ENCODE assay signal across 8 cellular contexts in the genomic region with DNA sequence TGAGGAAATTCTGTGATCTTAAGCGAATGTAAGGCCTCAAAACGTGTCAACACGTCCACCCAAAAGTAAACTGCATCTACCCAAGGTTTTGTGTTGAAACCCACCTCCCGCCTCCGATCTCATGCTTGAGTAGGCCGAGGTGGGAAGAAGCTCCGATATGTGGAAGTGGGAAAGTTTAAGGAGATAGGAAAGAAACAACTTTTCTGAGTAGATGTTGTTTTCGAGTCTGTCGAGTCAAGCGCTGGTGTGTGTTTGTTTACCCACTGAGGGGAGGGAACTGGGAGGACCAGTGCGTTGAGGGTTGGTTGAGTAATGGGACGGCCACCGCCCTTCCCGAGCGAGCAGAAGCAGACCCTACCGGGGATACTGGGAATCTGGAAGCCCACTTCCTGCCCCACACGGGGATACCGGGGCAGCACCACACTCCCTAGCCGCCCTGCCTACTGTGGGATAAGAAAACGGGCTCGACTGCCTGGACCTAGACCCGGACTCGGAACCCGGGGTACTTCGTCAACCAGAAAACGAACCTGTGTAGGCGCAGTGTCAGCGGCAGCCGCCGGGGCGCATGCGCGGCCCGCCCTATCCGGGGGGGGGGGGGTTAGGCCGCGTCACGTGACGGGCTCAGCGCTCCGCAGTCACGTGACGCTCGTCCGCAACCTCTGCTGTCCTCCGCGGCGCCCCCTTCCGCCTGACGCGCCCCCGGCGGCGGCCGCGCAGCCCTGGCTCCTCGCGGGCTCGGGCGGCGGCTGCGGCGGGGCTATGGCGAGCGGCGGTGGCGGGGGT. TPM values are rescaled to one million over a fixed set of nuclear protein-coding genes. Genes with fewer than 3 reads are reported as not detected.
DNase-seq lines count a peak whose midpoint lies in the region; ATAC-seq and TF ChIP-seq lines count a peak whose summit lies in the region.

A gene with protein sequence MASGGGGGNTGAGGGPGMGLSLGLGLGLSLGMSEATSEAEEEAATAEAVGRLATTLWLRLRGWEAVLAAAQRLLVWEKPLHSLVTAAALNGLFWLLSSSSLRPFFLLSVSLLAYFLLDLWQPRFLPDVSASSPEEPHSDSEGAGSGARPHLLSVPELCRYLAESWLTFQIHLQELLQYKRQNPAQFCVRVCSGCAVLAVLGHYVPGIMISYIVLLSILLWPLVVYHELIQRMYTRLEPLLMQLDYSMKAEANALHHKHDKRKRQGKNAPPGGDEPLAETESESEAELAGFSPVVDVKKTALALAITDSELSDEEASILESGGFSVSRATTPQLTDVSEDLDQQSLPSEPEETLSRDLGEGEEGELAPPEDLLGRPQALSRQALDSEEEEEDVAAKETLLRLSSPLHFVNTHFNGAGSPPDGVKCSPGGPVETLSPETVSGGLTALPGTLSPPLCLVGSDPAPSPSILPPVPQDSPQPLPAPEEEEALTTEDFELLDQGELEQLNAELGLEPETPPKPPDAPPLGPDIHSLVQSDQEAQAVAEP (plus strand): TSS at position 682 of the 783 bp plus-strand sequence. CDS start 78 bp downstream, at position 760.

- DNase-seq in NCI-H2227 (lab: John Stamatoyannopoulos, UW; ENCODE audit: unreplicated experiment) (peak; percentile 92), WERI-Rb-1 (peak; percentile 82), breast epithelium (ENCODE audit: low spot score in 2 of 2) (peak; percentile 75 to 83), immature natural killer cell (peak; percentile 84 to 90 (median 88)), smooth muscle cell (lab: John Stamatoyannopoulos, UW; ENCODE audit: unreplicated experiment) (peak; percentile 83)

- H3K4me1 ChIP-seq in breast epithelium: peaks cover 0 to 19% of the 10 kb centered on the region in 2 donors
- H3K4me1 ChIP-seq in smooth muscle cell (ENCODE audit: low read depth): peaks cover 4% of the 10 kb centered on the region

- H3K36me3 ChIP-seq in WERI-Rb-1 (peaks cover 64% of the 10 kb centered on the region), breast epithelium (no peaks in the 10 kb centered on the region), smooth muscle cell (ENCODE audit: low read depth) (no peaks in the 10 kb centered on the region)

- H3K4me3 Mint-ChIP-seq in immature natural killer cell: peak within 1 kb of the TSS; percentile 90 to 97 (median 97)

- peaks cover 16 to 28% (median 18%) of the 10 kb centered on the region in 3 donors for H3K27me3 Mint-ChIP-seq in immature natural killer cell (ENCODE audit: low read depth in 3 of 3)

- H3F3A ChIP-seq in smooth muscle cell (ENCODE audit: low read depth): no peaks in the 10 kb centered on the region

- peak within 1 kb of the TSS; percentile 98 for H3K27ac ChIP-seq in 22Rv1
- peak within 1 kb of the TSS; percentile 88 for H3K27ac ChIP-seq in WERI-Rb-1
- H3K27ac ChIP-seq in breast epithelium: peak within 1 kb of the TSS; percentile 97 to 99
- H3K27ac ChIP-seq in smooth muscle cell (ENCODE audit: low read depth): peak within 1 kb of the TSS; percentile 79

- peak within 1 kb of the TSS; percentile 78 for H3K9ac ChIP-seq in smooth muscle cell (ENCODE audit: low read depth)

- peak within 1 kb of the TSS; percentile 63 for H3K4me3 ChIP-seq in WERI-Rb-1 (ENCODE audit: low read depth, low read length)
- peak within 1 kb of the TSS; percentile 77 to 92 (median 90) for H3K4me3 ChIP-seq in breast epithelium
- H3K4me3 ChIP-seq in smooth muscle cell: peak within 1 kb of the TSS; percentile 74

- peak; percentile 49 for ATAC-seq in GM18511 (IDR thresholded peaks at IDR 0.05; ENCODE audit: unreplicated experiment)
- ATAC-seq in HG03064 (IDR thresholded peaks at IDR 0.05; ENCODE audit: low read depth, unreplicated experiment): peak; percentile 36

- H2AFZ ChIP-seq in smooth muscle cell (ENCODE audit: low read depth): peak within 1 kb of the TSS; percentile 89

- H3K27me3 ChIP-seq in WERI-Rb-1 (ENCODE audit: insufficient read depth, low read depth, severe bottlenecking) (no peaks in the 10 kb centered on the region), breast epithelium (no peaks in the 10 kb centered on the region), smooth muscle cell (ENCODE audit: low read depth) (no peaks in the 10 kb centered on the region)

- H3K4me2 ChIP-seq in smooth muscle cell: peak within 1 kb of the TSS; percentile 99

- H3K79me2 ChIP-seq in smooth muscle cell (ENCODE audit: low read depth): peaks cover 14% of the 10 kb centered on the region

- H4K20me1 ChIP-seq in smooth muscle cell (ENCODE audit: low read depth): peaks cover 7% of the 10 kb centered on the region

- 2% methylated on average over 45 of the region's 67 CpGs for WGBS in smooth muscle cell (ENCODE audit: low lambda C conversion rate)

- TF ChIP-seq CTCF in 22Rv1 (IDR thresholded peaks at IDR 0.05) (peak; percentile 70), WERI-Rb-1 (IDR thresholded peaks at IDR 0.05; ENCODE audit: low read depth, low read length) (peak; percentile 57), breast epithelium (IDR thresholded peaks at IDR 0.05) (peak; percentile 17 to 42 (median 34)), smooth muscle cell (IDR thresholded peaks at IDR 0.05; ENCODE audit: borderline replicate concordance, insufficient read depth, poor library complexity, severe bottlenecking) (peak; percentile 27)

- peaks cover 46 to 59% of the 10 kb centered on the region in 2 donors for H3K4me1 Mint-ChIP-seq in immature natural killer cell

- intact Hi-C loops in breast epithelium (cut with DNase I; ENCODE audit: low total_unique reads): loop anchor here (10.0 kb wide), 1 partner anchor 507 kb away; no protein-coding TSS in a partner anchor

- TF ChIP-seq POLR2A in breast epithelium (IDR thresholded peaks at IDR 0.05): peak; percentile 98

- H3K9me3 Mint-ChIP-seq in immature natural killer cell: no peaks in the 10 kb centered on the region

- H3K9me3 ChIP-seq in WERI-Rb-1 (ENCODE audit: severe bottlenecking) (no peaks in the 10 kb centered on the region), breast epithelium (no peaks in the 10 kb centered on the region), smooth muscle cell (replicated peaks; ENCODE audit: low read depth) (no peaks in the 10 kb centered on the region)

- peaks cover 11 to 33% (median 11%) of the 10 kb centered on the region in 3 donors for H3K36me3 Mint-ChIP-seq in immature natural killer cell

- peak within 1 kb of the TSS; percentile 98 to 100 (median 98) for H3K27ac Mint-ChIP-seq in immature natural killer cell

RNA-seq across cellular contexts. Expression of the gene that starts here (rescaled TPM):
- total RNA-seq in breast epithelium (10 to 100 TPM; 58.7 to 79.7 (median 66.3) TPM), smooth muscle cell (48.7 and 49.8 TPM in 2 replicates)
- polyA plus RNA-seq in immature natural killer cell (10 to 100 TPM; 51.2 to 88.6 (median 58.6) TPM), smooth muscle cell (57.2 and 66.6 TPM in 2 replicates)

Comparison
In these comparisons a context has a peak if more than half of its experiments do, and no peak if none do; other contexts are left out.
1. Peak in every context shown above with its lines: DNase-seq, ATAC-seq, H3K4me3 ChIP-seq and H3K27ac ChIP-seq.